Comparison of ENCODE assay signal across 3 cellular contexts in the genomic region with DNA sequence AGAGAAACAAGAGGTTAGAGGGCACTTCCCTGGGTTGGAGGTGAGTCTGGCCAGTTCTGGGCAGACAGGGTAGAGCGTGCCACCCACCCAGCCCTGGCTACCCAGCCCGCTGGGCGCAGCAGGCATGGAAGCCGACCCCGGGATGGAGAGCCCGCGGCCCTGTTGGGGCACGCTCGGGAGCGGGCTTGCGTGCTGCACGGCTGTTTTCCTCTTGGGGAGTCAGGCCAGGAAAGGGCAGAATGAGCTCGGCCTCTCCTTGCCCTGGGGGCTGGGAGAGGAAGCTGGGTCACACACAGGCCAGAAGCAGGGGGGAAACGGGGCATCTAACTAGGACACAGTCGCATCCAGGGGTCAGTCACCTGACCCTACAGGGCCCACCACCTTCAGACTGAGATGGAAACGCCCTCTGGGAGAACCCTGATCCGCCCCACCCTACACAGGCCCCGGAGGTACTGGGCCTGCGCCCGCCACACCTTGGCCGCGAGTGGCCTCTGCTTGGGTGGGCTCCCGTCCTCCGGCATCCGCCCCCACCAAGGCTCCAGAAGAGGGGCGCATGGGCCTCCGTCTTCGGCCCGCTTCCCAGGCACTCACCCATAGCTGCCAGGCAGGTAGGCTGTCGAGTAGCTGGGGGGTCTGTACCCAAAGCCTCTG.
TF ChIP-seq lines count a peak whose summit lies in the region.

No MANE protein-coding gene starts in this region.

TF ChIP-seq in SK-N-SH, 30 proteins besides CTCF, POLR2A, EP300 and RAD21:
- TF ChIP-seq, protein P1, sequence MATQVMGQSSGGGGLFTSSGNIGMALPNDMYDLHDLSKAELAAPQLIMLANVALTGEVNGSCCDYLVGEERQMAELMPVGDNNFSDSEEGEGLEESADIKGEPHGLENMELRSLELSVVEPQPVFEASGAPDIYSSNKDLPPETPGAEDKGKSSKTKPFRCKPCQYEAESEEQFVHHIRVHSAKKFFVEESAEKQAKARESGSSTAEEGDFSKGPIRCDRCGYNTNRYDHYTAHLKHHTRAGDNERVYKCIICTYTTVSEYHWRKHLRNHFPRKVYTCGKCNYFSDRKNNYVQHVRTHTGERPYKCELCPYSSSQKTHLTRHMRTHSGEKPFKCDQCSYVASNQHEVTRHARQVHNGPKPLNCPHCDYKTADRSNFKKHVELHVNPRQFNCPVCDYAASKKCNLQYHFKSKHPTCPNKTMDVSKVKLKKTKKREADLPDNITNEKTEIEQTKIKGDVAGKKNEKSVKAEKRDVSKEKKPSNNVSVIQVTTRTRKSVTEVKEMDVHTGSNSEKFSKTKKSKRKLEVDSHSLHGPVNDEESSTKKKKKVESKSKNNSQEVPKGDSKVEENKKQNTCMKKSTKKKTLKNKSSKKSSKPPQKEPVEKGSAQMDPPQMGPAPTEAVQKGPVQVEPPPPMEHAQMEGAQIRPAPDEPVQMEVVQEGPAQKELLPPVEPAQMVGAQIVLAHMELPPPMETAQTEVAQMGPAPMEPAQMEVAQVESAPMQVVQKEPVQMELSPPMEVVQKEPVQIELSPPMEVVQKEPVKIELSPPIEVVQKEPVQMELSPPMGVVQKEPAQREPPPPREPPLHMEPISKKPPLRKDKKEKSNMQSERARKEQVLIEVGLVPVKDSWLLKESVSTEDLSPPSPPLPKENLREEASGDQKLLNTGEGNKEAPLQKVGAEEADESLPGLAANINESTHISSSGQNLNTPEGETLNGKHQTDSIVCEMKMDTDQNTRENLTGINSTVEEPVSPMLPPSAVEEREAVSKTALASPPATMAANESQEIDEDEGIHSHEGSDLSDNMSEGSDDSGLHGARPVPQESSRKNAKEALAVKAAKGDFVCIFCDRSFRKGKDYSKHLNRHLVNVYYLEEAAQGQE (IDR thresholded peaks at IDR 0.05; ENCODE audit: low read depth, low read length) = no peak
- no peak for TF ChIP-seq YY1 (IDR thresholded peaks at IDR 0.05; ENCODE audit: low read depth)
- no peak for TF ChIP-seq USF1 (IDR thresholded peaks at IDR 0.05; ENCODE audit: borderline replicate concordance, low read depth)
- TF ChIP-seq NRF1 (IDR thresholded peaks at IDR 0.05; ENCODE audit: low read depth, low read length) = no peak
- TF ChIP-seq NFIC (IDR thresholded peaks at IDR 0.05; ENCODE audit: borderline replicate concordance) = no peak
- no peak for TF ChIP-seq ELF1 (IDR thresholded peaks at IDR 0.05)

TF ChIP-seq in SK-N-SH treated with all-trans-retinoic acid at 6 μM for 48 hours, 23 proteins besides CTCF, POLR2A, EP300 and RAD21:
- TF ChIP-seq BACH2 (CRISPR knock-in tag; IDR thresholded peaks at IDR 0.05; ENCODE audit: borderline replicate concordance) (no peak), ZC3H10 (CRISPR knock-in tag; IDR thresholded peaks at IDR 0.05) (no peak), TOX (CRISPR knock-in tag; IDR thresholded peaks at IDR 0.05; ENCODE audit: borderline replicate concordance) (no peak), OSR1 (CRISPR knock-in tag; IDR thresholded peaks at IDR 0.05) (no peak), SNAI2 (CRISPR knock-in tag; IDR thresholded peaks at IDR 0.05) (no peak), ZNF70 (CRISPR knock-in tag; IDR thresholded peaks at IDR 0.05) (no peak), PPARA (CRISPR knock-in tag; IDR thresholded peaks at IDR 0.05; ENCODE audit: borderline replicate concordance) (no peak), ISL1 (CRISPR knock-in tag; IDR thresholded peaks at IDR 0.05) (no peak), ARNTL (CRISPR knock-in tag; IDR thresholded peaks at IDR 0.05; ENCODE audit: borderline replicate concordance, low read depth) (no peak), RARB (CRISPR knock-in tag; IDR thresholded peaks at IDR 0.05) (no peak), GLIS3 (CRISPR knock-in tag; IDR thresholded peaks at IDR 0.05) (no peak), ESRRG (CRISPR knock-in tag; IDR thresholded peaks at IDR 0.05) (no peak), ZFP3 (CRISPR knock-in tag; IDR thresholded peaks at IDR 0.05) (no peak)
- TF ChIP-seq, protein P2, sequence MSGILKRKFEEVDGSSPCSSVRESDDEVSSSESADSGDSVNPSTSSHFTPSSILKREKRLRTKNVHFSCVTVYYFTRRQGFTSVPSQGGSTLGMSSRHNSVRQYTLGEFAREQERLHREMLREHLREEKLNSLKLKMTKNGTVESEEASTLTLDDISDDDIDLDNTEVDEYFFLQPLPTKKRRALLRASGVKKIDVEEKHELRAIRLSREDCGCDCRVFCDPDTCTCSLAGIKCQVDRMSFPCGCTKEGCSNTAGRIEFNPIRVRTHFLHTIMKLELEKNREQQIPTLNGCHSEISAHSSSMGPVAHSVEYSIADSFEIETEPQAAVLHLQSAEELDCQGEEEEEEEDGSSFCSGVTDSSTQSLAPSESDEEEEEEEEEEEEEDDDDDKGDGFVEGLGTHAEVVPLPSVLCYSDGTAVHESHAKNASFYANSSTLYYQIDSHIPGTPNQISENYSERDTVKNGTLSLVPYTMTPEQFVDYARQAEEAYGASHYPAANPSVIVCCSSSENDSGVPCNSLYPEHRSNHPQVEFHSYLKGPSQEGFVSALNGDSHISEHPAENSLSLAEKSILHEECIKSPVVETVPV (CRISPR knock-in tag; IDR thresholded peaks at IDR 0.05) = no peak
- TF ChIP-seq, protein P3, sequence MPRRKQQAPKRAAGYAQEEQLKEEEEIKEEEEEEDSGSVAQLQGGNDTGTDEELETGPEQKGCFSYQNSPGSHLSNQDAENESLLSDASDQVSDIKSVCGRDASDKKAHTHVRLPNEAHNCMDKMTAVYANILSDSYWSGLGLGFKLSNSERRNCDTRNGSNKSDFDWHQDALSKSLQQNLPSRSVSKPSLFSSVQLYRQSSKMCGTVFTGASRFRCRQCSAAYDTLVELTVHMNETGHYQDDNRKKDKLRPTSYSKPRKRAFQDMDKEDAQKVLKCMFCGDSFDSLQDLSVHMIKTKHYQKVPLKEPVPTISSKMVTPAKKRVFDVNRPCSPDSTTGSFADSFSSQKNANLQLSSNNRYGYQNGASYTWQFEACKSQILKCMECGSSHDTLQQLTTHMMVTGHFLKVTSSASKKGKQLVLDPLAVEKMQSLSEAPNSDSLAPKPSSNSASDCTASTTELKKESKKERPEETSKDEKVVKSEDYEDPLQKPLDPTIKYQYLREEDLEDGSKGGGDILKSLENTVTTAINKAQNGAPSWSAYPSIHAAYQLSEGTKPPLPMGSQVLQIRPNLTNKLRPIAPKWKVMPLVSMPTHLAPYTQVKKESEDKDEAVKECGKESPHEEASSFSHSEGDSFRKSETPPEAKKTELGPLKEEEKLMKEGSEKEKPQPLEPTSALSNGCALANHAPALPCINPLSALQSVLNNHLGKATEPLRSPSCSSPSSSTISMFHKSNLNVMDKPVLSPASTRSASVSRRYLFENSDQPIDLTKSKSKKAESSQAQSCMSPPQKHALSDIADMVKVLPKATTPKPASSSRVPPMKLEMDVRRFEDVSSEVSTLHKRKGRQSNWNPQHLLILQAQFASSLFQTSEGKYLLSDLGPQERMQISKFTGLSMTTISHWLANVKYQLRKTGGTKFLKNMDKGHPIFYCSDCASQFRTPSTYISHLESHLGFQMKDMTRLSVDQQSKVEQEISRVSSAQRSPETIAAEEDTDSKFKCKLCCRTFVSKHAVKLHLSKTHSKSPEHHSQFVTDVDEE (CRISPR knock-in tag; IDR thresholded peaks at IDR 0.05) = no peak
- TF ChIP-seq, protein P4, sequence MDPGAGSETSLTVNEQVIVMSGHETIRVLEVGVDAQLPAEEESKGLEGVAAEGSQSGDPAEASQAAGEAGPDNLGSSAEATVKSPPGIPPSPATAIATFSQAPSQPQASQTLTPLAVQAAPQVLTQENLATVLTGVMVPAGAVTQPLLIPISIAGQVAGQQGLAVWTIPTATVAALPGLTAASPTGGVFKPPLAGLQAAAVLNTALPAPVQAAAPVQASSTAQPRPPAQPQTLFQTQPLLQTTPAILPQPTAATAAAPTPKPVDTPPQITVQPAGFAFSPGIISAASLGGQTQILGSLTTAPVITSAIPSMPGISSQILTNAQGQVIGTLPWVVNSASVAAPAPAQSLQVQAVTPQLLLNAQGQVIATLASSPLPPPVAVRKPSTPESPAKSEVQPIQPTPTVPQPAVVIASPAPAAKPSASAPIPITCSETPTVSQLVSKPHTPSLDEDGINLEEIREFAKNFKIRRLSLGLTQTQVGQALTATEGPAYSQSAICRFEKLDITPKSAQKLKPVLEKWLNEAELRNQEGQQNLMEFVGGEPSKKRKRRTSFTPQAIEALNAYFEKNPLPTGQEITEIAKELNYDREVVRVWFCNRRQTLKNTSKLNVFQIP (CRISPR knock-in tag; IDR thresholded peaks at IDR 0.05; ENCODE audit: borderline replicate concordance, low read depth) = no peak

TF ChIP-seq in neural cell, 6 proteins besides CTCF, POLR2A, EP300 and RAD21:
- TF ChIP-seq, protein P1 (IDR thresholded peaks at IDR 0.05; ENCODE audit: borderline replicate concordance) = no peak
- no peak for TF ChIP-seq EZH2 (IDR thresholded peaks at IDR 0.05; ENCODE audit: borderline replicate concordance, insufficient read depth, low read length, poor library complexity, severe bottlenecking)
- TF ChIP-seq TAF1 (IDR thresholded peaks at IDR 0.05; ENCODE audit: low read depth) = no peak
- no peak for TF ChIP-seq POLR2AphosphoS5 (IDR thresholded peaks at IDR 0.05)
- no peak for TF ChIP-seq MXI1 (conservative IDR thresholded peaks at IDR 0.05; ENCODE audit: poor library complexity, severe bottlenecking)
- no peak for TF ChIP-seq SMC3 (conservative IDR thresholded peaks at IDR 0.05; ENCODE audit: poor library complexity)
